3 cellular contexts compared by ENCODE assay signal in the genomic region with DNA sequence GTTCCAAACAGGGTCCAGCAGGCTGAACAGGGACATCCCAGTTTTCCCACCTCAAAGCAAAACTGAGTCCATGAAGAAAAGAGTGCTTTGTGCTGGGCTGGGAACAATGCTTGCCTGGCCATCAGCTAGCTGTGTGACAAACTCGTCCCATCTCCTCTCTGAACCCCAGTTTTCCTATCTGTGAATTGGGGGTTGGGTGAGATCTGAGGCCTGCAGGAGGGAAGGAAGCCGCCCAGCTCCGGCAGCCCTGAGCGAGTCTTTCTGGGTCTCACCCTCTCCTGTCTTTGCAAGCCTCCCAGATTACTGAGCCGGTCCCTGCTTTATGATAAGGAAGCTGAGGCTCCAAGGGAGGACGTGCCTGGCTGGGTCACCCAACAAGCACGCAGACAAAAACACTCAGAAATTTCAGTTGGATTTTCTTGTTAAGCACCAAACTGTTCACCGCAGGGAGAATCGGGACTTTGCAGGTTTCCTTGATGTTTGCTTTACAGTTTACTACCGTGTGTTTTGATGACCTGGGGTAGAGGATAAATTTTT.
TF ChIP-seq lines count a peak whose summit lies in the region.

No MANE protein-coding gene starts in this region.

TF ChIP-seq in SK-N-SH, 30 proteins besides CTCF, POLR2A, EP300 and RAD21:
- TF ChIP-seq GATA2 (CRISPR knock-in tag; IDR thresholded peaks at IDR 0.05) = no peak
- no peak for TF ChIP-seq FOSL2 (IDR thresholded peaks at IDR 0.05; ENCODE audit: borderline replicate concordance, low read depth)
- no peak for TF ChIP-seq TEAD4 (IDR thresholded peaks at IDR 0.05; ENCODE audit: borderline replicate concordance, insufficient read depth)
- TF ChIP-seq FOXM1 (IDR thresholded peaks at IDR 0.05; ENCODE audit: low read depth) = no peak
- TF ChIP-seq, protein P1, sequence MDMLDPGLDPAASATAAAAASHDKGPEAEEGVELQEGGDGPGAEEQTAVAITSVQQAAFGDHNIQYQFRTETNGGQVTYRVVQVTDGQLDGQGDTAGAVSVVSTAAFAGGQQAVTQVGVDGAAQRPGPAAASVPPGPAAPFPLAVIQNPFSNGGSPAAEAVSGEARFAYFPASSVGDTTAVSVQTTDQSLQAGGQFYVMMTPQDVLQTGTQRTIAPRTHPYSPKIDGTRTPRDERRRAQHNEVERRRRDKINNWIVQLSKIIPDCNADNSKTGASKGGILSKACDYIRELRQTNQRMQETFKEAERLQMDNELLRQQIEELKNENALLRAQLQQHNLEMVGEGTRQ (IDR thresholded peaks at IDR 0.05; ENCODE audit: borderline replicate concordance, low read depth, low read length) = no peak
- no peak for TF ChIP-seq TCF12 (IDR thresholded peaks at IDR 0.05)
- TF ChIP-seq, protein P2, sequence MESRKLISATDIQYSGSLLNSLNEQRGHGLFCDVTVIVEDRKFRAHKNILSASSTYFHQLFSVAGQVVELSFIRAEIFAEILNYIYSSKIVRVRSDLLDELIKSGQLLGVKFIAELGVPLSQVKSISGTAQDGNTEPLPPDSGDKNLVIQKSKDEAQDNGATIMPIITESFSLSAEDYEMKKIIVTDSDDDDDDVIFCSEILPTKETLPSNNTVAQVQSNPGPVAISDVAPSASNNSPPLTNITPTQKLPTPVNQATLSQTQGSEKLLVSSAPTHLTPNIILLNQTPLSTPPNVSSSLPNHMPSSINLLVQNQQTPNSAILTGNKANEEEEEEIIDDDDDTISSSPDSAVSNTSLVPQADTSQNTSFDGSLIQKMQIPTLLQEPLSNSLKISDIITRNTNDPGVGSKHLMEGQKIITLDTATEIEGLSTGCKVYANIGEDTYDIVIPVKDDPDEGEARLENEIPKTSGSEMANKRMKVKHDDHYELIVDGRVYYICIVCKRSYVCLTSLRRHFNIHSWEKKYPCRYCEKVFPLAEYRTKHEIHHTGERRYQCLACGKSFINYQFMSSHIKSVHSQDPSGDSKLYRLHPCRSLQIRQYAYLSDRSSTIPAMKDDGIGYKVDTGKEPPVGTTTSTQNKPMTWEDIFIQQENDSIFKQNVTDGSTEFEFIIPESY (IDR thresholded peaks at IDR 0.05; ENCODE audit: borderline replicate concordance, low read depth) = no peak
- TF ChIP-seq POLR2AphosphoS5 (IDR thresholded peaks at IDR 0.05; ENCODE audit: low read depth, low read length) = no peak
- TF ChIP-seq NFIC (IDR thresholded peaks at IDR 0.05; ENCODE audit: borderline replicate concordance) = no peak
- TF ChIP-seq TAF1 (IDR thresholded peaks at IDR 0.05; ENCODE audit: borderline replicate concordance, low read depth, low read length) = no peak
- TF ChIP-seq RCOR1 (IDR thresholded peaks at IDR 0.05; ENCODE audit: low read length) = no peak
- TF ChIP-seq, protein P3, sequence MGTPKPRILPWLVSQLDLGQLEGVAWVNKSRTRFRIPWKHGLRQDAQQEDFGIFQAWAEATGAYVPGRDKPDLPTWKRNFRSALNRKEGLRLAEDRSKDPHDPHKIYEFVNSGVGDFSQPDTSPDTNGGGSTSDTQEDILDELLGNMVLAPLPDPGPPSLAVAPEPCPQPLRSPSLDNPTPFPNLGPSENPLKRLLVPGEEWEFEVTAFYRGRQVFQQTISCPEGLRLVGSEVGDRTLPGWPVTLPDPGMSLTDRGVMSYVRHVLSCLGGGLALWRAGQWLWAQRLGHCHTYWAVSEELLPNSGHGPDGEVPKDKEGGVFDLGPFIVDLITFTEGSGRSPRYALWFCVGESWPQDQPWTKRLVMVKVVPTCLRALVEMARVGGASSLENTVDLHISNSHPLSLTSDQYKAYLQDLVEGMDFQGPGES (IDR thresholded peaks at IDR 0.05; ENCODE audit: low read depth, low read length) = no peak
- TF ChIP-seq, protein P4, sequence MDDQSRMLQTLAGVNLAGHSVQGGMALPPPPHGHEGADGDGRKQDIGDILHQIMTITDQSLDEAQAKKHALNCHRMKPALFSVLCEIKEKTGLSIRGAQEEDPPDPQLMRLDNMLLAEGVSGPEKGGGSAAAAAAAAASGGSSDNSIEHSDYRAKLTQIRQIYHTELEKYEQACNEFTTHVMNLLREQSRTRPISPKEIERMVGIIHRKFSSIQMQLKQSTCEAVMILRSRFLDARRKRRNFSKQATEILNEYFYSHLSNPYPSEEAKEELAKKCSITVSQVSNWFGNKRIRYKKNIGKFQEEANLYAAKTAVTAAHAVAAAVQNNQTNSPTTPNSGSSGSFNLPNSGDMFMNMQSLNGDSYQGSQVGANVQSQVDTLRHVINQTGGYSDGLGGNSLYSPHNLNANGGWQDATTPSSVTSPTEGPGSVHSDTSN (IDR thresholded peaks at IDR 0.05) = no peak

TF ChIP-seq in SK-N-SH treated with all-trans-retinoic acid at 6 μM for 48 hours, 23 proteins besides CTCF, POLR2A, EP300 and RAD21:
- TF ChIP-seq TOX (CRISPR knock-in tag; IDR thresholded peaks at IDR 0.05; ENCODE audit: borderline replicate concordance) = no peak
- no peak for TF ChIP-seq RARB (CRISPR knock-in tag; IDR thresholded peaks at IDR 0.05)
- TF ChIP-seq ZNF70 (CRISPR knock-in tag; IDR thresholded peaks at IDR 0.05) = no peak
- no peak for TF ChIP-seq ARNTL (CRISPR knock-in tag; IDR thresholded peaks at IDR 0.05; ENCODE audit: borderline replicate concordance, low read depth)
- no peak for TF ChIP-seq ZFP3 (CRISPR knock-in tag; IDR thresholded peaks at IDR 0.05)
- TF ChIP-seq, protein P5, sequence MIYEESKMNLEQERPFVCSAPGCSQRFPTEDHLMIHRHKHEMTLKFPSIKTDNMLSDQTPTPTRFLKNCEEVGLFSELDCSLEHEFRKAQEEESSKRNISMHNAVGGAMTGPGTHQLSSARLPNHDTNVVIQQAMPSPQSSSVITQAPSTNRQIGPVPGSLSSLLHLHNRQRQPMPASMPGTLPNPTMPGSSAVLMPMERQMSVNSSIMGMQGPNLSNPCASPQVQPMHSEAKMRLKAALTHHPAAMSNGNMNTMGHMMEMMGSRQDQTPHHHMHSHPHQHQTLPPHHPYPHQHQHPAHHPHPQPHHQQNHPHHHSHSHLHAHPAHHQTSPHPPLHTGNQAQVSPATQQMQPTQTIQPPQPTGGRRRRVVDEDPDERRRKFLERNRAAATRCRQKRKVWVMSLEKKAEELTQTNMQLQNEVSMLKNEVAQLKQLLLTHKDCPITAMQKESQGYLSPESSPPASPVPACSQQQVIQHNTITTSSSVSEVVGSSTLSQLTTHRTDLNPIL (CRISPR knock-in tag; IDR thresholded peaks at IDR 0.05; ENCODE audit: low read depth) = no peak
- no peak for TF ChIP-seq ZFP30 (CRISPR knock-in tag; IDR thresholded peaks at IDR 0.05)
- no peak for TF ChIP-seq BACH2 (CRISPR knock-in tag; IDR thresholded peaks at IDR 0.05; ENCODE audit: borderline replicate concordance)
- TF ChIP-seq ZC3H10 (CRISPR knock-in tag; IDR thresholded peaks at IDR 0.05) = no peak
- TF ChIP-seq ESRRG (CRISPR knock-in tag; IDR thresholded peaks at IDR 0.05) = no peak
- TF ChIP-seq PPARA (CRISPR knock-in tag; IDR thresholded peaks at IDR 0.05; ENCODE audit: borderline replicate concordance) = no peak
- TF ChIP-seq SNAI2 (CRISPR knock-in tag; IDR thresholded peaks at IDR 0.05) = no peak
- TF ChIP-seq, protein P6, sequence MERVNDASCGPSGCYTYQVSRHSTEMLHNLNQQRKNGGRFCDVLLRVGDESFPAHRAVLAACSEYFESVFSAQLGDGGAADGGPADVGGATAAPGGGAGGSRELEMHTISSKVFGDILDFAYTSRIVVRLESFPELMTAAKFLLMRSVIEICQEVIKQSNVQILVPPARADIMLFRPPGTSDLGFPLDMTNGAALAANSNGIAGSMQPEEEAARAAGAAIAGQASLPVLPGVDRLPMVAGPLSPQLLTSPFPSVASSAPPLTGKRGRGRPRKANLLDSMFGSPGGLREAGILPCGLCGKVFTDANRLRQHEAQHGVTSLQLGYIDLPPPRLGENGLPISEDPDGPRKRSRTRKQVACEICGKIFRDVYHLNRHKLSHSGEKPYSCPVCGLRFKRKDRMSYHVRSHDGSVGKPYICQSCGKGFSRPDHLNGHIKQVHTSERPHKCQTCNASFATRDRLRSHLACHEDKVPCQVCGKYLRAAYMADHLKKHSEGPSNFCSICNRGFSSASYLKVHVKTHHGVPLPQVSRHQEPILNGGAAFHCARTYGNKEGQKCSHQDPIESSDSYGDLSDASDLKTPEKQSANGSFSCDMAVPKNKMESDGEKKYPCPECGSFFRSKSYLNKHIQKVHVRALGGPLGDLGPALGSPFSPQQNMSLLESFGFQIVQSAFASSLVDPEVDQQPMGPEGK (CRISPR knock-in tag; IDR thresholded peaks at IDR 0.05; ENCODE audit: borderline replicate concordance) = no peak
- TF ChIP-seq, protein P7, sequence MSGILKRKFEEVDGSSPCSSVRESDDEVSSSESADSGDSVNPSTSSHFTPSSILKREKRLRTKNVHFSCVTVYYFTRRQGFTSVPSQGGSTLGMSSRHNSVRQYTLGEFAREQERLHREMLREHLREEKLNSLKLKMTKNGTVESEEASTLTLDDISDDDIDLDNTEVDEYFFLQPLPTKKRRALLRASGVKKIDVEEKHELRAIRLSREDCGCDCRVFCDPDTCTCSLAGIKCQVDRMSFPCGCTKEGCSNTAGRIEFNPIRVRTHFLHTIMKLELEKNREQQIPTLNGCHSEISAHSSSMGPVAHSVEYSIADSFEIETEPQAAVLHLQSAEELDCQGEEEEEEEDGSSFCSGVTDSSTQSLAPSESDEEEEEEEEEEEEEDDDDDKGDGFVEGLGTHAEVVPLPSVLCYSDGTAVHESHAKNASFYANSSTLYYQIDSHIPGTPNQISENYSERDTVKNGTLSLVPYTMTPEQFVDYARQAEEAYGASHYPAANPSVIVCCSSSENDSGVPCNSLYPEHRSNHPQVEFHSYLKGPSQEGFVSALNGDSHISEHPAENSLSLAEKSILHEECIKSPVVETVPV (CRISPR knock-in tag; IDR thresholded peaks at IDR 0.05) = no peak
- no peak for TF ChIP-seq ZNF565 (CRISPR knock-in tag; conservative IDR thresholded peaks at IDR 0.05; ENCODE audit: low read depth)

TF ChIP-seq in WTC11, 78 proteins besides CTCF, POLR2A, EP300 and RAD21:
- TF ChIP-seq TEAD4 (CRISPR knock-in tag; IDR thresholded peaks at IDR 0.05) (no peak), NR1H2 (CRISPR knock-in tag; IDR thresholded peaks at IDR 0.05) (no peak), ZBTB21 (CRISPR knock-in tag; IDR thresholded peaks at IDR 0.05; ENCODE audit: borderline replicate concordance) (no peak), ZNF219 (CRISPR knock-in tag; IDR thresholded peaks at IDR 0.05; ENCODE audit: borderline replicate concordance) (no peak), ZNF232 (CRISPR knock-in tag; IDR thresholded peaks at IDR 0.05) (no peak)
- TF ChIP-seq, protein P8, sequence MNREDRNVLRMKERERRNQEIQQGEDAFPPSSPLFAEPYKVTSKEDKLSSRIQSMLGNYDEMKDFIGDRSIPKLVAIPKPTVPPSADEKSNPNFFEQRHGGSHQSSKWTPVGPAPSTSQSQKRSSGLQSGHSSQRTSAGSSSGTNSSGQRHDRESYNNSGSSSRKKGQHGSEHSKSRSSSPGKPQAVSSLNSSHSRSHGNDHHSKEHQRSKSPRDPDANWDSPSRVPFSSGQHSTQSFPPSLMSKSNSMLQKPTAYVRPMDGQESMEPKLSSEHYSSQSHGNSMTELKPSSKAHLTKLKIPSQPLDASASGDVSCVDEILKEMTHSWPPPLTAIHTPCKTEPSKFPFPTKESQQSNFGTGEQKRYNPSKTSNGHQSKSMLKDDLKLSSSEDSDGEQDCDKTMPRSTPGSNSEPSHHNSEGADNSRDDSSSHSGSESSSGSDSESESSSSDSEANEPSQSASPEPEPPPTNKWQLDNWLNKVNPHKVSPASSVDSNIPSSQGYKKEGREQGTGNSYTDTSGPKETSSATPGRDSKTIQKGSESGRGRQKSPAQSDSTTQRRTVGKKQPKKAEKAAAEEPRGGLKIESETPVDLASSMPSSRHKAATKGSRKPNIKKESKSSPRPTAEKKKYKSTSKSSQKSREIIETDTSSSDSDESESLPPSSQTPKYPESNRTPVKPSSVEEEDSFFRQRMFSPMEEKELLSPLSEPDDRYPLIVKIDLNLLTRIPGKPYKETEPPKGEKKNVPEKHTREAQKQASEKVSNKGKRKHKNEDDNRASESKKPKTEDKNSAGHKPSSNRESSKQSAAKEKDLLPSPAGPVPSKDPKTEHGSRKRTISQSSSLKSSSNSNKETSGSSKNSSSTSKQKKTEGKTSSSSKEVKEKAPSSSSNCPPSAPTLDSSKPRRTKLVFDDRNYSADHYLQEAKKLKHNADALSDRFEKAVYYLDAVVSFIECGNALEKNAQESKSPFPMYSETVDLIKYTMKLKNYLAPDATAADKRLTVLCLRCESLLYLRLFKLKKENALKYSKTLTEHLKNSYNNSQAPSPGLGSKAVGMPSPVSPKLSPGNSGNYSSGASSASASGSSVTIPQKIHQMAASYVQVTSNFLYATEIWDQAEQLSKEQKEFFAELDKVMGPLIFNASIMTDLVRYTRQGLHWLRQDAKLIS (CRISPR knock-in tag; IDR thresholded peaks at IDR 0.05; ENCODE audit: borderline replicate concordance) = no peak
- TF ChIP-seq, protein P9, sequence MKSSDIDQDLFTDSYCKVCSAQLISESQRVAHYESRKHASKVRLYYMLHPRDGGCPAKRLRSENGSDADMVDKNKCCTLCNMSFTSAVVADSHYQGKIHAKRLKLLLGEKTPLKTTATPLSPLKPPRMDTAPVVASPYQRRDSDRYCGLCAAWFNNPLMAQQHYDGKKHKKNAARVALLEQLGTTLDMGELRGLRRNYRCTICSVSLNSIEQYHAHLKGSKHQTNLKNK (CRISPR knock-in tag; IDR thresholded peaks at IDR 0.05) = no peak
